In genomic region chr10:129877773-129878371, GRCh38 we compare ENCODE assay signal across 8 cellular contexts.
DNase-seq lines count a peak whose midpoint lies in the region; ATAC-seq and TF ChIP-seq lines count a peak whose summit lies in the region.

No MANE protein-coding gene starts in this region.

- CTCF ChIA-PET in BJ (lab: Yijun Ruan, JAX) (no interaction called here), HEK293T (lab: Yijun Ruan, JAX) (interaction anchor here (0.7 to 1.9 kb wide), 3 partner anchors 13 to 93 kb away, joined by 5 read pairs; no protein-coding TSS in a partner anchor)

- ATAC-seq in HG02870 (IDR thresholded peaks at IDR 0.05; ENCODE audit: unreplicated experiment) (no peak), HG02981 (IDR thresholded peaks at IDR 0.05; ENCODE audit: unreplicated experiment) (no peak)

- TF ChIP-seq CTCF in BJ (IDR thresholded peaks at IDR 0.05; ENCODE audit: insufficient read depth, low read depth, low read length) = peak; percentile 29
- TF ChIP-seq CTCF in kidney epithelial cell (IDR thresholded peaks at IDR 0.05; ENCODE audit: insufficient read depth, low read length, poor library complexity, severe bottlenecking) = peak; percentile 43

- H3K4me3 ChIP-seq in BJ (ENCODE audit: low read depth, low read length) (no peak overlapping the region), kidney epithelial cell (ENCODE audit: low read depth, low read length) (no peak overlapping the region)

- POLR2A ChIA-PET in BJ (lab: Charles Lee) (no interaction called here), HEK293T (lab: Yijun Ruan, JAX) (no interaction called here)

- H3K27me3 ChIP-seq in BJ (ENCODE audit: control insufficient read depth, insufficient read depth, low read length) (no peaks in the 10 kb centered on the region), kidney epithelial cell (ENCODE audit: control insufficient read depth, insufficient read depth, low read length) (peaks cover 8% of the 10 kb centered on the region)

- H3K36me3 ChIP-seq in BJ (ENCODE audit: control insufficient read depth, insufficient read depth, low read length) = no peaks in the 10 kb centered on the region
- no peaks in the 10 kb centered on the region for H3K36me3 ChIP-seq in kidney epithelial cell (ENCODE audit: control insufficient read depth, insufficient read depth, low read length)

- DNase-seq in BJ (ENCODE audit: low read depth) (no peak), HEK293T (ENCODE audit: extremely low spot score) (peak; percentile 78), kidney epithelial cell (ENCODE audit: low read depth) (no peak), NCI-H1417 treated with DMSO at 0.1 percent for 48 hours (lab: John Stamatoyannopoulos, UW) (no peak), NCI-H187 (lab: John Stamatoyannopoulos, UW) (no peak)
- DNase-seq in activated CD4-positive, alpha-beta T cell treated with anti-CD3 and anti-CD28 coated beads, Interleukin-2, amount 50 U/mL, for 1 hour = peak; percentile 31

TF ChIP-seq in HEK293T, 16 proteins besides CTCF, POLR2A, EP300 and RAD21:
- TF ChIP-seq NFRKB (IDR thresholded peaks at IDR 0.05) (no peak), BHLHE40 (IDR thresholded peaks at IDR 0.05; ENCODE audit: borderline replicate concordance) (no peak), CTBP1 (IDR thresholded peaks at IDR 0.05; ENCODE audit: borderline replicate concordance) (no peak), ZNF384 (IDR thresholded peaks at IDR 0.05) (no peak), L3MBTL2 (conservative IDR thresholded peaks at IDR 0.05) (no peak), SUZ12 (IDR thresholded peaks at IDR 0.05) (no peak), FOXM1 (IDR thresholded peaks at IDR 0.05; ENCODE audit: borderline replicate concordance) (no peak), PKNOX1 (IDR thresholded peaks at IDR 0.05) (no peak), ELF4 (IDR thresholded peaks at IDR 0.05) (no peak), HDGF (IDR thresholded peaks at IDR 0.05; ENCODE audit: borderline replicate concordance) (no peak), TARDBP (IDR thresholded peaks at IDR 0.05) (no peak), ARNT (IDR thresholded peaks at IDR 0.05) (no peak), FOXK2 (IDR thresholded peaks at IDR 0.05) (no peak), FOXA1 (IDR thresholded peaks at IDR 0.05) (no peak)
TF ChIP-seq in HEK293T: peak in this region for 0.

Comparison
In these comparisons a context has a peak if more than half of its experiments do, and no peak if none do; other contexts are left out.
1. DNase-seq: peak in HEK293T (single experiment) and activated CD4-positive, alpha-beta T cell treated with anti-CD3 and anti-CD28 coated beads, Interleukin-2, amount 50 U/mL, for 1 hour (single experiment); none in BJ (single experiment), kidney epithelial cell (single experiment), NCI-H1417 treated with DMSO at 0.1 percent for 48 hours (single experiment) and NCI-H187 (0 of 2).